1 cellular context compared by ENCODE assay signal in genomic region chr7:2886900-2887299, GRCh38.
A peak's percentile ranks its signal among the peaks of the same experiment; 100 is the strongest.
TF ChIP-seq lines count a peak whose summit lies in the region.

No MANE protein-coding gene starts in this region.

TF ChIP-seq in A549, 52 proteins besides CTCF, POLR2A, EP300 and RAD21 (continued from another document):
- TF ChIP-seq RNF2 (IDR thresholded peaks at IDR 0.05; ENCODE audit: borderline replicate concordance, low read depth) (no peak), PHF8 (IDR thresholded peaks at IDR 0.05; ENCODE audit: borderline replicate concordance, low read depth) (no peak), ZNF302 (CRISPR knock-in tag; IDR thresholded peaks at IDR 0.05) (no peak), KDM1A (IDR thresholded peaks at IDR 0.05; ENCODE audit: low read depth) (no peak), ZC3H11A (IDR thresholded peaks at IDR 0.05) (no peak), E2F6 (IDR thresholded peaks at IDR 0.05; ENCODE audit: borderline replicate concordance, low read depth) (no peak), HOXB13 (CRISPR knock-in tag; IDR thresholded peaks at IDR 0.05; ENCODE audit: low read depth) (no peak), SMC3 (IDR thresholded peaks at IDR 0.05) (peak; percentile 80), MAX (IDR thresholded peaks at IDR 0.05) (peak; percentile 71; the same call in 1 of the 2 replicates), CHD4 (IDR thresholded peaks at IDR 0.05; ENCODE audit: borderline replicate concordance) (no peak), EHMT2 (IDR thresholded peaks at IDR 0.05; ENCODE audit: low read depth) (no peak), POLR2AphosphoS2 (conservative IDR thresholded peaks at IDR 0.05; ENCODE audit: low read length) (no peak), RCOR1 (IDR thresholded peaks at IDR 0.05; ENCODE audit: low read depth, low read length) (no peak)
- TF ChIP-seq, protein P1, sequence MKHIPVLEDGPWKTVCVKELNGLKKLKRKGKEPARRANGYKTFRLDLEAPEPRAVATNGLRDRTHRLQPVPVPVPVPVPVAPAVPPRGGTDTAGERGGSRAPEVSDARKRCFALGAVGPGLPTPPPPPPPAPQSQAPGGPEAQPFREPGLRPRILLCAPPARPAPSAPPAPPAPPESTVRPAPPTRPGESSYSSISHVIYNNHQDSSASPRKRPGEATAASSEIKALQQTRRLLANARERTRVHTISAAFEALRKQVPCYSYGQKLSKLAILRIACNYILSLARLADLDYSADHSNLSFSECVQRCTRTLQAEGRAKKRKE (CRISPR knock-in tag; IDR thresholded peaks at IDR 0.05; ENCODE audit: low read depth) = no peak
